17 cellular contexts compared by ENCODE assay signal in the genomic region with DNA sequence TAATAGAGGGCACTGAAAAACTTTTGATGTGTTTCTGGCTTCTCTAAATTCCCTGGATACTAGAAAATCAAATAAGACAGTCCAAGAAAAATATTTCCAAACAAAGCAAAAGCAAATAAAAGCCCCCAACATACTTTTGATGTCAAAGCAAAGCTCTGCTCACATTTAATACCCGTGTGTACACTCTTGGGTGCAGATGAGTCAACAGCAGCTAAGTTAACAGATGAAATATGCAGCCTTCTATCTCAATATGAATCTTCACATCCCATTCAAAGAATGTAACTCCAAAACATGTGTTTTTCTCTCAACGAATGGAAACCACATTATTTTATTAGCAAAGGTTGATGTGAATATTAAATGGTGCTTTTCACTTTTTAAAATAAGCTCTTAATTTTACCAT.
A peak's percentile ranks its signal among the peaks of the same experiment; 100 is the strongest.
DNase-seq lines count a peak whose midpoint lies in the region; ATAC-seq, FAIRE-seq and TF ChIP-seq lines count a peak whose summit lies in the region.
"Had no signal": no experiment of that assay in that cellular context is flagged by ENCODE, and none has a peak within 500 bp of the region (broad histone marks: within the 10 kb centered on the region; RNA-seq: fewer than 3 reads in every experiment).

No MANE protein-coding gene starts in this region.

- DNase-seq in D721Med (ENCODE audit: insufficient read length, low spot score) (no peak), KBM-7 (peak; percentile 13), cardiac fibroblast (ENCODE audit: low read depth in 2 of 2) (peak; percentile 19 to 71), osteocyte (ENCODE audit: extremely low spot score, unreplicated experiment) (no peak), SW 1271 (lab: John Stamatoyannopoulos, UW) (no peak), NCI-H69 (lab: John Stamatoyannopoulos, UW) (no peak)
- DNase-seq: DND-41, foreskin melanocyte, GOT3, lower lobe of right lung, MV-4-11, natural killer cell, NCI-H2029 treated with DMSO at 0.1 percent for 48 hours, NCI-H524 treated with DMSO at 0.1 percent for 48 hours, PC-9 had no signal

- H3K4me3 Mint-ChIP-seq in osteocyte (ENCODE audit: unreplicated experiment): no peak overlapping the region
- H3K4me3 Mint-ChIP-seq: CD14-positive monocyte, natural killer cell had no signal

- no peak overlapping the region for H3K4me3 ChIP-seq in cardiac fibroblast (replicated peaks in 1 of 2; ENCODE audit: low read depth in 2 of 2, low read length in 2 of 2)
- H3K4me3 ChIP-seq: lower lobe of right lung, PC-9 had no signal

- no peak for ATAC-seq in HG02884 (IDR thresholded peaks at IDR 0.05; ENCODE audit: unreplicated experiment)
- ATAC-seq: lower lobe of right lung, natural killer cell had no signal

- peak overlapping the region; percentile 10 for H3K27ac Mint-ChIP-seq in osteocyte (ENCODE audit: unreplicated experiment)
- H3K27ac Mint-ChIP-seq: CD14-positive monocyte, natural killer cell had no signal

- H3K4me1 Mint-ChIP-seq in osteocyte (ENCODE audit: unreplicated experiment): peaks cover 40% of the 10 kb centered on the region
- H3K4me1 Mint-ChIP-seq: CD14-positive monocyte, natural killer cell had no signal

- in situ Hi-C loops in KBM-7 (cut with MboI; ENCODE audit: low pct_unique_long_range_greater_than_20kb, low sequenced_read_pairs): no loop called here

- TF ChIP-seq CTCF in D721Med (IDR thresholded peaks at IDR 0.05; ENCODE audit: insufficient read depth, missing control alignments): no peak
- no peak for TF ChIP-seq CTCF in cardiac fibroblast (IDR thresholded peaks at IDR 0.05; ENCODE audit: low read depth, low read length)
- no peak for TF ChIP-seq CTCF in osteocyte (IDR thresholded peaks at IDR 0.05)

- H3K9me3 Mint-ChIP-seq in osteocyte (ENCODE audit: unreplicated experiment): peaks cover 10% of the 10 kb centered on the region

- H3K36me3 Mint-ChIP-seq in osteocyte (ENCODE audit: unreplicated experiment): peaks cover 2% of the 10 kb centered on the region
- H3K36me3 Mint-ChIP-seq: CD14-positive monocyte, natural killer cell had no signal

- no peaks in the 10 kb centered on the region for H3K27me3 Mint-ChIP-seq in osteocyte (ENCODE audit: unreplicated experiment)

- peak; percentile 95 for FAIRE-seq in D721Med (lab: Jason Lieb, UNC)

Comparison
In these comparisons a context has a peak if more than half of its experiments do, and no peak if none do; other contexts are left out.
1. DNase-seq: peak in KBM-7 (single experiment) and cardiac fibroblast (2 of 2); none in D721Med (single experiment), osteocyte (single experiment), SW 1271 (0 of 2) and NCI-H69 (single experiment).